ENCODE assay signal across 32 cellular contexts in genomic region chr17:28961391-28961790, GRCh38. TPM values are rescaled to one million over a fixed set of nuclear protein-coding genes. Genes with fewer than 3 reads are reported as not detected.
"Had no signal": no experiment of that assay in that cellular context is flagged by ENCODE, and none has a peak within 500 bp of the region (broad histone marks: within the 10 kb centered on the region; RNA-seq: fewer than 3 reads in every experiment).

No MANE protein-coding gene starts in this region.

- H3K36me3 ChIP-seq: brain microvascular endothelial cell had no signal

- DNase-seq: activated CD4-positive, alpha-beta T cell treated with anti-CD3 and anti-CD28 coated beads, Interleukin-2, amount 10 ng/mL, durations not matched to agents 24 days and 14 days; activated CD4-positive, alpha-beta T cell treated with anti-CD3 and anti-CD28 coated beads, Interleukin-2, amount 50 U/mL, for 4 hours; activated CD8-positive, alpha-beta T cell treated with anti-CD3 and anti-CD28 coated beads for 36 hours; activated effector memory CD4-positive, alpha-beta T cell treated with anti-CD3 and anti-CD28 coated beads, Interleukin-2, amount 50 U/mL, for 16 hours; activated naive CD4-positive, alpha-beta T cell; activated naive CD8-positive, alpha-beta T cell treated with anti-CD3 and anti-CD28 coated beads, Interleukin-2, amount 50 U/mL, for 24 hours; activated T-cell treated with anti-CD3 and anti-CD28 coated beads, Interleukin-2, amount 50 U/mL, for 1 hour; activated T-cell treated with anti-CD3 and anti-CD28 coated beads, Interleukin-2, amount 50 U/mL, for 72 hours; brain microvascular endothelial cell; central memory CD4-positive, alpha-beta T cell; Karpas-422; NCI-H1048; NCI-H1105 treated with DMSO at 0.1 percent for 48 hours; NCI-H1436; NCI-H1694; NCI-H1930; NCI-H2081 treated with DMSO at 0.1 percent for 48 hours; NCI-H226; NCI-H446 treated with DMSO at 0.1 percent for 48 hours; NCI-H524; NK-92 treated with Interleukin-12 subunit alpha and Interleukin-12 subunit beta, amount 100 ng/mL, for 24 hours; PC-9; SW 1271; T1000 had no signal

- ATAC-seq: activated CD8-positive, alpha-beta T cell treated with anti-CD3 and anti-CD28 coated beads for 36 hours; activated naive CD8-positive, alpha-beta T cell treated with anti-CD3 and anti-CD28 coated beads, Interleukin-2, amount 50 U/mL, for 24 hours; activated T-cell treated with anti-CD3 and anti-CD28 coated beads, Interleukin-2, amount 50 U/mL, for 72 hours; activated T-helper 17 cell treated with anti-CD3 and anti-CD28 coated beads, Interleukin-2, amount 50 U/mL, for 72 hours; K562; Right ventricle myocardium inferior had no signal

- H3K27ac ChIP-seq: brain microvascular endothelial cell, PC-9, RWPE1 had no signal

- H3K4me3 ChIP-seq: K562, PC-9 had no signal

RNA-seq across cellular contexts. Expression of gene SEZ6, which starts 44.4 kb away (rescaled TPM):
- total RNA-seq: activated CD4-positive, alpha-beta T cell treated with anti-CD3 and anti-CD28 coated beads, Interleukin-2, amount 10 ng/mL, durations not matched to agents 24 days and 14 days; activated CD8-positive, alpha-beta memory T cell treated with anti-CD3 and anti-CD28 coated beads for 36 hours; activated CD8-positive, alpha-beta T cell treated with anti-CD3 and anti-CD28 coated beads for 36 hours; activated T-cell treated with anti-CD3 and anti-CD28 coated beads, Interleukin-2, amount 50 U/mL, for 72 hours; activated T-helper 17 cell treated with anti-CD3 and anti-CD28 coated beads, Interleukin-2, amount 50 U/mL, for 72 hours; K562; MCF 10A; PC-9; Right ventricle myocardium inferior; T-helper 1 cell treated with Interleukin-12 subunit alpha and Interleukin-12 subunit beta and Interleukin-4 antibody, amounts not matched to agents 30 ng/mL and 1 ng/mL, for 36 hours; T-helper 2 cell treated with Interferon-gamma antibody and Interleukin-4, amounts not matched to agents 100 ng/mL and 5 ng/mL, for 36 hours had no signal
- polyA plus RNA-seq: K562 had no signal
